ENCODE assay signal across 28 cellular contexts in the genomic region with DNA sequence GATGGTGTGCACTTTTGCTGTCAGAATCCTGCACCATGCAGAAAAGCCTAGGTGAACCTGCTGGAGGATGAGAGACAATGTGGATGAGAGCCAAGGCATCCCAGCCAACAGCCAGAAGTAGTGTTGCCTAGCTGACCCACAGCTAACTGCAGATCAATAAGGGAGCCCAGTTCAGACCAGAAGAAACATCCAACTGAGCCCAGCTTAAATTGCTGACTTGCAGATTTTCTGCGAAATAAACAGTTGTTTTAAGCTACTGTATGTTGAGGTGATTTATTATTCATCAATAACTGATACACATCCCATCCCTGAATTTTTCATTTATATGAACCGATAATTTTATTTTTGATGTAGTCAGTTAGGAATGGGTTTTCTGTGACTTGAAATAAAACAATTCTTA. TPM values are rescaled to one million over a fixed set of nuclear protein-coding genes. Genes with fewer than 3 reads are reported as not detected.
"Had no signal": no experiment of that assay in that cellular context is flagged by ENCODE, and none has a peak within 500 bp of the region (broad histone marks: within the 10 kb centered on the region; RNA-seq: fewer than 3 reads in every experiment).

No MANE protein-coding gene starts in this region.

- H3K4me1 ChIP-seq: esophagus muscularis mucosa, foreskin keratinocyte, gastroesophageal sphincter, heart left ventricle, left lung, lower lobe of right lung had no signal

- H3K9me3 ChIP-seq: esophagus muscularis mucosa, gastroesophageal sphincter, heart left ventricle, left lung, lower lobe of right lung, mucosa of descending colon had no signal

- DNase-seq: dermis blood vessel endothelial cell; dorsolateral prefrontal cortex; effector CD4-positive, alpha-beta T cell; effector memory CD4-positive, alpha-beta T cell; foreskin keratinocyte; heart left ventricle; hypothalamus; immature natural killer cell; left cardiac atrium; left lung; left ventricle myocardium superior; lower lobe of right lung; mesenchymal stem cell; mucosa of descending colon; naive B cell; naive thymus-derived CD8-positive, alpha-beta T cell had no signal

- H3K36me3 ChIP-seq: esophagus muscularis mucosa, gastroesophageal sphincter, heart left ventricle, left lung, lower lobe of right lung had no signal

- FAIRE-seq: endothelial cell of umbilical vein, frontal cortex, keratinocyte had no signal

- H3K79me2 ChIP-seq: hepatocyte had no signal

- H3K4me2 ChIP-seq: hepatocyte had no signal

- H2AFZ ChIP-seq: hepatocyte had no signal

- H3K27me3 ChIP-seq: dorsolateral prefrontal cortex, esophagus muscularis mucosa, foreskin keratinocyte, heart left ventricle, hepatocyte, left lung had no signal

- H3K4me3 ChIP-seq: coronary artery, dorsolateral prefrontal cortex, esophagus muscularis mucosa, gastroesophageal sphincter, heart left ventricle, hepatocyte, left lung, lower lobe of right lung, mucosa of descending colon had no signal

- H3K27ac ChIP-seq: coronary artery, dorsolateral prefrontal cortex, esophagus muscularis mucosa, foreskin keratinocyte, gastroesophageal sphincter, heart left ventricle, hepatocyte, left lung, lower lobe of right lung had no signal

- ATAC-seq: foreskin keratinocyte; gastroesophageal sphincter; heart left ventricle; left cardiac atrium; left lung; left ventricle myocardium superior; lower lobe of right lung; mucosa of descending colon; naive thymus-derived CD8-positive, alpha-beta T cell had no signal

RNA-seq across cellular contexts. Expression of a gene that starts 39.2 kb away (rescaled TPM):
- total RNA-seq: endothelial cell of umbilical vein; fibroblast of lung; fibroblast of villous mesenchyme; foreskin keratinocyte; left cardiac atrium; left ventricle myocardium superior; lung microvascular endothelial cell; mesenteric fat pad; myocyte; naive thymus-derived CD8-positive, alpha-beta T cell had no signal
- polyA plus RNA-seq: endothelial cell of umbilical vein; fibroblast of lung; heart left ventricle; immature natural killer cell; keratinocyte; naive thymus-derived CD8-positive, alpha-beta T cell had no signal
